13 cellular contexts compared by ENCODE assay signal in genomic region chr1:161397038-161397437, GRCh38. TPM values are rescaled to one million over a fixed set of nuclear protein-coding genes. Genes with fewer than 3 reads are reported as not detected.
"Had no signal": no experiment of that assay in that cellular context is flagged by ENCODE, and none has a peak within 500 bp of the region (broad histone marks: within the 10 kb centered on the region; RNA-seq: fewer than 3 reads in every experiment).

No MANE protein-coding gene starts in this region.

RNA-seq across cellular contexts. Expression of gene CFAP126, which starts 29.4 kb away (rescaled TPM):
- total RNA-seq: activated CD8-positive, alpha-beta memory T cell treated with anti-CD3 and anti-CD28 coated beads for 36 hours; activated CD8-positive, alpha-beta T cell treated with anti-CD3 and anti-CD28 coated beads for 36 hours; activated naive CD4-positive, alpha-beta T cell treated with anti-CD3 and anti-CD28 coated beads for 36 hours; activated naive CD8-positive, alpha-beta T cell treated with anti-CD3 and anti-CD28 coated beads for 36 hours; aorta; cardiac muscle cell; chondrocyte; colonic mucosa; NCI-H460; RPMI7951; SJCRH30; T-helper 1 cell treated with Interleukin-12 subunit alpha and Interleukin-12 subunit beta and Interleukin-4 antibody, amounts not matched to agents 30 ng/mL and 1 ng/mL, for 36 hours; T-helper 2 cell treated with Interferon-gamma antibody and Interleukin-4, amounts not matched to agents 100 ng/mL and 5 ng/mL, for 36 hours had no signal
- polyA plus RNA-seq: aorta, cardiac muscle cell had no signal
